In the genomic region with DNA sequence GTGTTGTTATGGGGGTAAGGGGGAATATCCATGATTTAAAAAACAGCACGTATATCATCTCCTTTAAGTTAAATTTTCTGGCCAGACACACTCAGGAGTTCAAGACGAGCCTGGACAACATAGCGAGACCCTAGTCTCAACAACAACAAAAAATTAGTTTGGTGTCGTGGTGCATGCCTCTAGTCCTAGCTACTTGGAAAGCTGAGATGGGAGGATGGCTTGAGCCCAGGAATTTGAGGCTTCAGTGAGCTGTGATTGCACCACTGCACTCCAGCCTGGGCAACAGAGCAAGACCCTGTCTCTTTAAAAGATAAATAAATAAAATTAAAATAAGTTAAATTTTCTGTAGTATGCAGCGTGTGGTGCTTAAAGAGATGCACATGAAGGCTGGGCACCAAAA, we compare ENCODE assay signal across 26 cellular contexts.
"Had no signal": no experiment of that assay in that cellular context is flagged by ENCODE, and none has a peak within 500 bp of the region (broad histone marks: within the 10 kb centered on the region; RNA-seq: fewer than 3 reads in every experiment).

No MANE protein-coding gene starts in this region.

- H3K4me1 ChIP-seq: colonic mucosa, esophagus squamous epithelium, foreskin keratinocyte, gastrocnemius medialis, gastroesophageal sphincter, heart left ventricle, heart right ventricle had no signal

- H3K4me3 ChIP-seq: colonic mucosa, coronary artery, dorsolateral prefrontal cortex, esophagus squamous epithelium, gastrocnemius medialis, gastroesophageal sphincter, heart left ventricle, heart right ventricle had no signal

- H3K27ac ChIP-seq: colonic mucosa, coronary artery, dorsolateral prefrontal cortex, epithelial cell of prostate, esophagus squamous epithelium, foreskin keratinocyte, gastrocnemius medialis, gastroesophageal sphincter, heart left ventricle, heart right ventricle had no signal

- FAIRE-seq: colon, endometrium, endothelial cell of umbilical vein, frontal cortex had no signal

- H3K27me3 ChIP-seq: colonic mucosa, foreskin keratinocyte had no signal

- DNase-seq: colonic mucosa; cortex of kidney; dermis blood vessel endothelial cell; dorsolateral prefrontal cortex; effector CD4-positive, alpha-beta T cell; effector CD8-positive, alpha-beta T cell; effector memory CD4-positive, alpha-beta T cell; effector memory CD8-positive, alpha-beta T cell; endodermal cell; erythroblast; esophagus squamous epithelium; foreskin fibroblast; foreskin keratinocyte; foreskin melanocyte; gastrocnemius medialis; glutamatergic neuron; heart left ventricle; heart right ventricle had no signal

- ATAC-seq: effector memory CD8-positive, alpha-beta T cell; esophagus mucosa; foreskin keratinocyte; gastrocnemius medialis; gastroesophageal sphincter; heart left ventricle; heart right ventricle had no signal

- H3K36me3 ChIP-seq: colonic mucosa, esophagus squamous epithelium, gastrocnemius medialis, gastroesophageal sphincter, heart left ventricle, heart right ventricle had no signal

- H3K9me3 ChIP-seq: colonic mucosa, gastrocnemius medialis had no signal
